ENCODE assay signal across 6 cellular contexts in genomic region chr17:28716740-28717577, GRCh38. TPM values are rescaled to one million over a fixed set of nuclear protein-coding genes. Genes with fewer than 3 reads are reported as not detected.
DNase-seq lines count a peak whose midpoint lies in the region; ATAC-seq lines count a peak whose summit lies in the region.

No MANE protein-coding gene starts in this region.

- DNase-seq in NCI-H526 treated with DMSO at 0.1 percent for 48 hours (lab: John Stamatoyannopoulos, UW), result peak; percentile 22
- DNase-seq in NCI-H1417 (lab: John Stamatoyannopoulos, UW), result no peak
- no peak for DNase-seq in NCI-H1105 (lab: John Stamatoyannopoulos, UW)
- DNase-seq in NCI-H1694 (lab: John Stamatoyannopoulos, UW), result no peak

- H3K27ac ChIP-seq in skeletal muscle tissue (ENCODE audit: low read depth, low read length), result peak overlapping the region; percentile 82

- H3K4me3 ChIP-seq in skeletal muscle tissue (ENCODE audit: low read length in 3 of 3), result peak overlapping the region; percentile 56 to 69 (median 64)

- H3K9ac ChIP-seq in skeletal muscle tissue (ENCODE audit: low read depth in 1 of 3, low read length in 3 of 3), result peak overlapping the region; percentile 72 to 76 (median 73)

- H3K9me3 ChIP-seq in skeletal muscle tissue (ENCODE audit: control insufficient read depth in 3 of 3, low read length in 3 of 3), result no peaks in the 10 kb centered on the region

- H3K36me3 ChIP-seq in skeletal muscle tissue (ENCODE audit: control insufficient read depth in 3 of 3, insufficient read depth in 3 of 3, low read length in 3 of 3), result peaks cover 6 to 19% (median 8%) of the 10 kb centered on the region in 3 donors

- H3K27me3 ChIP-seq in skeletal muscle tissue (ENCODE audit: control insufficient read depth in 3 of 3, insufficient read depth in 3 of 3, low read length in 3 of 3), result peaks cover 6 to 50% (median 37%) of the 10 kb centered on the region in 3 donors

- ATAC-seq in esophagus mucosa, result peak; percentile 1

- peaks cover 35 to 50% (median 47%) of the 10 kb centered on the region in 3 donors for H3K4me1 ChIP-seq in skeletal muscle tissue (ENCODE audit: control insufficient read depth in 3 of 3, insufficient read depth in 3 of 3, low read length in 3 of 3)

RNA-seq across cellular contexts. Expression of gene RAB34, which starts 0.7 kb away (rescaled TPM):
- total RNA-seq in esophagus mucosa (34.2 TPM), skeletal muscle tissue (44.9 TPM)

RNA-seq across cellular contexts. Expression of gene RPL23A, which starts 2.8 kb away (rescaled TPM):
- total RNA-seq in esophagus mucosa (1,336 TPM), skeletal muscle tissue (880 TPM)

RNA-seq across cellular contexts. Expression of gene PROCA1, which starts 5.3 kb away (rescaled TPM):
- total RNA-seq in esophagus mucosa, result 0.64 TPM
- 0.52 TPM for total RNA-seq in skeletal muscle tissue

RNA-seq across cellular contexts. Expression of gene TLCD1, which starts 9.1 kb away (rescaled TPM):
- total RNA-seq in esophagus mucosa (14.7 TPM), skeletal muscle tissue (1.6 TPM)

RNA-seq across cellular contexts. Expression of gene NEK8, which starts 11.6 kb away (rescaled TPM):
- total RNA-seq in esophagus mucosa (3.9 TPM), skeletal muscle tissue (0.52 TPM)
